Comparison of ENCODE assay signal across 12 cellular contexts in genomic region chr3:127001486-127002194, GRCh38. TPM values are rescaled to one million over a fixed set of nuclear protein-coding genes. Genes with fewer than 3 reads are reported as not detected.
DNase-seq lines count a peak whose midpoint lies in the region; ATAC-seq and TF ChIP-seq lines count a peak whose summit lies in the region.
"Had no signal": no experiment of that assay in that cellular context is flagged by ENCODE, and none has a peak within 500 bp of the region (broad histone marks: within the 10 kb centered on the region; RNA-seq: fewer than 3 reads in every experiment).

No MANE protein-coding gene starts in this region.

- WGBS in upper lobe of left lung, 2 donors, result 83 to 95% methylated on average over 11 to 16 of the region's 23 CpGs
- WGBS in lower leg skin, 2 donors, result 68 to 85% methylated on average over 16 to 23 of the region's 23 CpGs

- TF ChIP-seq POLR2A in upper lobe of left lung (IDR thresholded peaks at IDR 0.05), result peak in 2 of 4 donors; percentile 30 to 35
- TF ChIP-seq POLR2A in lower leg skin (IDR thresholded peaks at IDR 0.05), result no peak

- peak overlapping the region in 1 of 8 donors; percentile 65 for H3K4me3 Mint-ChIP-seq in CD4-positive, alpha-beta memory T cell

- H3K36me3 ChIP-seq in Panc1 (ENCODE audit: control insufficient read depth, insufficient read depth, low read length) (no peaks in the 10 kb centered on the region), upper lobe of left lung (peaks cover 0 to 4% (median 1%) of the 10 kb centered on the region in 4 donors)
- no peaks in the 10 kb centered on the region for H3K36me3 ChIP-seq in CD4-positive, alpha-beta memory T cell (ENCODE audit: insufficient read depth, low read length)
- H3K36me3 ChIP-seq: ovary had no signal

- peaks cover 0 to 4% of the 10 kb centered on the region in 2 donors for H3K36me3 Mint-ChIP-seq in CD4-positive, alpha-beta memory T cell

- H3K4me1 Mint-ChIP-seq in CD4-positive, alpha-beta memory T cell, result peaks cover 0 to 7% (median 1%) of the 10 kb centered on the region in 4 donors

- no TSS peak for BruUV-seq in Panc1 (replicated peaks; lab: Mats Ljungman, UMichigan)

- no peak overlapping the region for H3K27ac Mint-ChIP-seq in CD4-positive, alpha-beta memory T cell

- H3K4me3 ChIP-seq in Panc1 (ENCODE audit: low read depth in 2 of 2, low read length in 2 of 2) (no peak overlapping the region), choroid plexus epithelial cell (ENCODE audit: low read depth, low read length) (peak overlapping the region; percentile 22), upper lobe of left lung (peak overlapping the region in 2 of 4 donors; percentile 24 to 28), lower leg skin (ENCODE audit: low read depth, poor library complexity, severe bottlenecking) (no peak overlapping the region)
- H3K4me3 ChIP-seq in CD4-positive, alpha-beta memory T cell (ENCODE audit: low read length in 2 of 2), result no peak overlapping the region
- H3K4me3 ChIP-seq: MG63, ovary had no signal

- in situ Hi-C loops in Panc1 (cut with HindIII; ENCODE audit: low pct_unique_long_range_greater_than_20kb, low sequenced_read_pairs), result no loop called here

- CTCF ChIA-PET in Panc1 (lab: Charles Lee), result no interaction called here
- CTCF ChIA-PET in CD4-positive, alpha-beta memory T cell (lab: Charles Lee; ENCODE audit: partially characterized antibody), result no interaction called here

- no peak overlapping the region for H3K27ac ChIP-seq in Panc1 (ENCODE audit: low read length)
- peak overlapping the region; percentile 67 to 80 (median 76) for H3K27ac ChIP-seq in upper lobe of left lung
- H3K27ac ChIP-seq in CD4-positive, alpha-beta memory T cell (ENCODE audit: low read depth, low read length), result no peak overlapping the region

- TF ChIP-seq CTCF in Panc1 (IDR thresholded peaks at IDR 0.05) (no peak), choroid plexus epithelial cell (conservative IDR thresholded peaks at IDR 0.05; ENCODE audit: low read depth, low read length) (no peak), upper lobe of left lung (IDR thresholded peaks at IDR 0.05) (no peak), lower leg skin (IDR thresholded peaks at IDR 0.05) (no peak)

- H3K27me3 ChIP-seq in Panc1 (ENCODE audit: control insufficient read depth, insufficient read depth, low read length) (no peaks in the 10 kb centered on the region), upper lobe of left lung (no peaks in the 10 kb centered on the region)
- no peaks in the 10 kb centered on the region for H3K27me3 ChIP-seq in CD4-positive, alpha-beta memory T cell (ENCODE audit: insufficient read depth, low read length)
- H3K27me3 ChIP-seq: MG63, ovary had no signal

- intact Hi-C loops in Panc1 (cut with micrococcal nuclease; ENCODE audit: unreplicated experiment) (no loop called here), lower leg skin (cut with DNase I; ENCODE audit: low total_unique reads) (no loop called here)
- intact Hi-C loops in CD4-positive, alpha-beta memory T cell (cut with micrococcal nuclease), result no loop called here

- H3K27me3 Mint-ChIP-seq in CD4-positive, alpha-beta memory T cell, result no peaks in the 10 kb centered on the region

- H3K9me3 ChIP-seq in Panc1 (ENCODE audit: control insufficient read depth, insufficient read depth, low read depth, low read length), result no peaks in the 10 kb centered on the region
- H3K9me3 ChIP-seq in upper lobe of left lung, result no peaks in the 10 kb centered on the region
- H3K9me3 ChIP-seq in CD4-positive, alpha-beta memory T cell (ENCODE audit: control insufficient read depth in 1 of 2, low read length in 2 of 2), result no peaks in the 10 kb centered on the region
- H3K9me3 ChIP-seq: MG63, ovary had no signal

- POLR2A ChIA-PET in Panc1 (lab: Charles Lee), result interaction anchor here (0.6 kb wide), 1 partner anchor 18 kb away, joined by 4 read pairs; no protein-coding TSS in a partner anchor
- POLR2A ChIA-PET in CD4-positive, alpha-beta memory T cell (lab: Charles Lee; ENCODE audit: partially characterized antibody), result no interaction called here

- H3K9me3 Mint-ChIP-seq in CD4-positive, alpha-beta memory T cell, result no peaks in the 10 kb centered on the region

- peak; percentile 5; the same call in 1 of the 2 replicates for ATAC-seq in Panc1
- no peak for ATAC-seq in upper lobe of left lung (ENCODE audit: low FRiP score in 2 of 2)
- no peak for ATAC-seq in HG03280 (IDR thresholded peaks at IDR 0.05; ENCODE audit: unreplicated experiment)

- H3K4me1 ChIP-seq in Panc1 (ENCODE audit: control insufficient read depth, insufficient read depth, low read length) (peaks cover 13% of the 10 kb centered on the region), upper lobe of left lung (peaks cover 30 to 47% (median 43%) of the 10 kb centered on the region in 4 donors)
- H3K4me1 ChIP-seq in CD4-positive, alpha-beta memory T cell (ENCODE audit: insufficient read depth, low read length), result no peaks in the 10 kb centered on the region

- DNase-seq in Panc1 (ENCODE audit: low read depth, low spot score) (no peak), choroid plexus epithelial cell (ENCODE audit: low read depth) (no peak), myocyte (ENCODE audit: low read depth) (peak; percentile 10), upper lobe of left lung (peak in 1 of 2 donors; percentile 61), lower leg skin (ENCODE audit: low spot score in 2 of 2) (no peak)
- no peak for DNase-seq in CD4-positive, alpha-beta memory T cell
- DNase-seq: activated CD4-positive, alpha-beta T cell treated with anti-CD3 and anti-CD28 coated beads, Interleukin-2, amount 50 U/mL, for 1 hour; activated naive CD4-positive, alpha-beta T cell treated with anti-CD3 and anti-CD28 coated beads, Interleukin-2, amount 50 U/mL, for 16 hours; SIG-M5 had no signal

- TF ChIP-seq EP300 in upper lobe of left lung (IDR thresholded peaks at IDR 0.05), result no peak

RNA-seq across cellular contexts. Expression of gene PLXNA1, which starts 18.7 kb away (rescaled TPM):
- total RNA-seq in Panc1 (2021; ENCODE audit: unreplicated experiment) (80.6 TPM), myocyte (209 and 320 TPM in 2 replicates), upper lobe of left lung (10 to 100 TPM; 48.0 to 94.3 (median 73.7) TPM), lower leg skin (10 to 100 TPM; 35.8 to 44.9 (median 39.7) TPM)
- 128 TPM for polyA plus RNA-seq in Panc1 (2012; ENCODE audit: insufficient read length)
- polyA plus RNA-seq in myocyte (2012), result 177 TPM
- 10 to 100 TPM; 18.9 to 21.3 TPM for total RNA-seq in CD4-positive, alpha-beta memory T cell
- polyA plus RNA-seq in CD4-positive, alpha-beta memory T cell, result 1 to 10 TPM in 1 of 2 donors, under 1 TPM in 1; 0.34 to 1.4 TPM

Comparison
In these comparisons a context has a peak if more than half of its experiments do, and no peak if none do; other contexts are left out.
1. H3K27ac ChIP-seq: peak in upper lobe of left lung (4 of 4); none in Panc1 (single experiment) and CD4-positive, alpha-beta memory T cell (single experiment).